9 cellular contexts compared by ENCODE assay signal in genomic region chr1:200837931-200838571, GRCh38. TPM values are rescaled to one million over a fixed set of nuclear protein-coding genes. Genes with fewer than 3 reads are reported as not detected.
A peak's percentile ranks its signal among the peaks of the same experiment; 100 is the strongest.
DNase-seq lines count a peak whose midpoint lies in the region; ATAC-seq and TF ChIP-seq lines count a peak whose summit lies in the region.
"Had no signal": no experiment of that assay in that cellular context is flagged by ENCODE, and none has a peak within 500 bp of the region (broad histone marks: within the 10 kb centered on the region; RNA-seq: fewer than 3 reads in every experiment).

No MANE protein-coding gene starts in this region.

- H3K4me3 ChIP-seq in LNCaP clone FGC (ENCODE audit: low read depth, low read length) (no peak overlapping the region), body of pancreas (no peak overlapping the region)

- peaks cover 3% of the 10 kb centered on the region for H3K27me3 Mint-ChIP-seq in nephron progenitor cell (ENCODE audit: low read depth, poor library complexity)
- H3K27me3 Mint-ChIP-seq: naive B cell had no signal

- H3K4me3 Mint-ChIP-seq in nephron progenitor cell, result no peak overlapping the region
- H3K4me3 Mint-ChIP-seq: naive B cell had no signal

- WGBS in body of pancreas, 2 donors, result 20 to 21% methylated on average over 2 of the region's 2 CpGs

- H3K9me3 Mint-ChIP-seq in nephron progenitor cell, result peaks cover 25% of the 10 kb centered on the region

- no peaks in the 10 kb centered on the region for H3K9me3 ChIP-seq in body of pancreas

- H3K27ac ChIP-seq in body of pancreas, result no peak overlapping the region

- H3K4me1 ChIP-seq in body of pancreas, result no peaks in the 10 kb centered on the region

- no peak overlapping the region for H3K27ac Mint-ChIP-seq in nephron progenitor cell
- H3K27ac Mint-ChIP-seq: naive B cell had no signal

- no peaks in the 10 kb centered on the region for H3K4me1 Mint-ChIP-seq in nephron progenitor cell
- H3K4me1 Mint-ChIP-seq: naive B cell had no signal

- TF ChIP-seq POLR2A in body of pancreas (IDR thresholded peaks at IDR 0.05), result no peak

- H3K36me3 ChIP-seq in body of pancreas (replicated peaks in 1 of 2; ENCODE audit: insufficient read depth in 1 of 2, low read depth in 2 of 2), result peaks cover 0 to 1% of the 10 kb centered on the region in 2 donors

- DNase-seq in DMS53 (lab: John Stamatoyannopoulos, UW) (peak; percentile 55), LNCaP clone FGC (ENCODE audit: low read depth) (peak; percentile 8), body of pancreas (no peak), nephron progenitor cell (no peak), NCI-H226 (no peak), NCI-H1436 (lab: John Stamatoyannopoulos, UW) (no peak), activated gamma-delta T cell (lab: John Stamatoyannopoulos, UW) (no peak)
- DNase-seq: naive B cell had no signal

- H3K36me3 Mint-ChIP-seq in nephron progenitor cell (ENCODE audit: low read depth), result peaks cover 79% of the 10 kb centered on the region
- H3K36me3 Mint-ChIP-seq: naive B cell had no signal

- no peak for ATAC-seq in body of pancreas
- ATAC-seq in HG03025 (IDR thresholded peaks at IDR 0.05; ENCODE audit: low FRiP score, unreplicated experiment), result no peak

- peak; percentile 47 for TF ChIP-seq CTCF in LNCaP clone FGC (IDR thresholded peaks at IDR 0.05; ENCODE audit: control insufficient read depth, extremely low read depth, insufficient read depth)
- TF ChIP-seq CTCF in body of pancreas (IDR thresholded peaks at IDR 0.05), result peak in 6 of 7 experiments; percentile 36 to 65 (median 52)
- peak; percentile 32 for TF ChIP-seq CTCF in nephron progenitor cell (IDR thresholded peaks at IDR 0.05)

- intact Hi-C loops in body of pancreas (cut with DNase I), result no loop called here

- no peaks in the 10 kb centered on the region for H3K27me3 ChIP-seq in body of pancreas

RNA-seq across cellular contexts. Expression of gene GPR25, which starts 34.7 kb away (rescaled TPM):
- total RNA-seq in body of pancreas, result 1 to 10 TPM in 1 of 2 donors, not detected in 1; 1.3 TPM

RNA-seq across cellular contexts. Expression of gene INAVA, which starts 56.6 kb away (rescaled TPM):
- total RNA-seq in body of pancreas, result 10 to 100 TPM; 22.1 to 30.7 TPM

Comparison
In these comparisons a context has a peak if more than half of its experiments do, and no peak if none do; other contexts are left out.
1. DNase-seq: peak in DMS53 (single experiment) and LNCaP clone FGC (single experiment); none in body of pancreas (0 of 4), nephron progenitor cell (single experiment), NCI-H226 (single experiment), NCI-H1436 (single experiment) and activated gamma-delta T cell (single experiment).
2. Peak in every context shown above with its lines, with median percentiles within 50 percentile points of each other: CTCF ChIP-seq.